Comparison of ENCODE assay signal across 8 cellular contexts in genomic region chrX:9785252-9785943, GRCh38. TPM values are rescaled to one million over a fixed set of nuclear protein-coding genes. Genes with fewer than 3 reads are reported as not detected.
A peak's percentile ranks its signal among the peaks of the same experiment; 100 is the strongest.
DNase-seq lines count a peak whose midpoint lies in the region; ATAC-seq and TF ChIP-seq lines count a peak whose summit lies in the region.

No MANE protein-coding gene starts in this region.

- H3K4me1 Mint-ChIP-seq in Caco-2 (ENCODE audit: low read depth, unreplicated experiment), result peaks cover 9% of the 10 kb centered on the region

- CTCF ChIA-PET in Caco-2 (lab: Charles Lee), result no interaction called here
- CTCF ChIA-PET in PC-3 (lab: Charles Lee), result no interaction called here

- no peaks in the 10 kb centered on the region for H3K27me3 Mint-ChIP-seq in Caco-2 (ENCODE audit: insufficient read depth, unreplicated experiment)

- WGBS in right cardiac atrium, result 10% methylated on average over 57 of the region's 58 CpGs
- WGBS in ovary, 3 donors, result 14 to 25% (median 18%) methylated on average over 41 to 58 of the region's 58 CpGs

- H3F3A ChIP-seq in PC-3 (ENCODE audit: low read length, unreplicated experiment), result no peaks in the 10 kb centered on the region

- no peak overlapping the region for H3K27ac ChIP-seq in PC-3 (ENCODE audit: low read length)
- no peak overlapping the region for H3K27ac ChIP-seq in right cardiac atrium (ENCODE audit: low read length)
- H3K27ac ChIP-seq in ovary, result peak overlapping the region; percentile 49 to 75

- H3K79me2 ChIP-seq in PC-3 (ENCODE audit: low read length), result peaks cover 32% of the 10 kb centered on the region

- H3K9me2 ChIP-seq in PC-3 (replicated peaks; ENCODE audit: low read length), result no peaks in the 10 kb centered on the region

- H3K4me3 ChIP-seq in Caco-2 (ENCODE audit: low read depth, low read length) (peak overlapping the region; percentile 70), PC-3 (ENCODE audit: low read length) (peak overlapping the region; percentile 70), right cardiac atrium (ENCODE audit: low read length) (peak overlapping the region; percentile 90), ovary (peak overlapping the region; percentile 38)

- peaks cover 14% of the 10 kb centered on the region for H3K4me1 ChIP-seq in Caco-2
- peaks cover 33% of the 10 kb centered on the region for H3K4me1 ChIP-seq in PC-3 (ENCODE audit: insufficient read depth, low read length)
- no peaks in the 10 kb centered on the region for H3K4me1 ChIP-seq in right cardiac atrium (ENCODE audit: control insufficient read depth, insufficient read depth, low read length)
- peaks cover 6% of the 10 kb centered on the region for H3K4me1 ChIP-seq in ovary (ENCODE audit: insufficient read depth)

- TF ChIP-seq EP300 in ovary (IDR thresholded peaks at IDR 0.05), result no peak

- ATAC-seq in PC-3 (0 out of 2 replicates have a peak, but pooled peaks have one; percentile 8), right cardiac atrium (peak in 1 of 2 donors; percentile 31), GM19324 (IDR thresholded peaks at IDR 0.05; ENCODE audit: low FRiP score, unreplicated experiment) (no peak), HG02588 (IDR thresholded peaks at IDR 0.05; ENCODE audit: unreplicated experiment) (no peak)

- no peaks in the 10 kb centered on the region for H4K20me1 ChIP-seq in PC-3 (ENCODE audit: low read length)

- no TSS peak for BruUV-seq in Caco-2 (replicated peaks; lab: Mats Ljungman, UMichigan)
- BruUV-seq in PC-3 (replicated peaks; lab: Mats Ljungman, UMichigan), result no TSS peak

- TF ChIP-seq CTCF in Caco-2 (IDR thresholded peaks at IDR 0.05; ENCODE audit: insufficient read depth in 1 of 2, low read depth in 1 of 2, low read length in 1 of 2, severe bottlenecking in 1 of 2, unreplicated experiment in 1 of 2) (no peak), PC-3 (conservative IDR thresholded peaks at IDR 0.05; ENCODE audit: low read depth, low read length) (no peak), ovary (IDR thresholded peaks at IDR 0.05) (no peak), GM10266 (IDR thresholded peaks at IDR 0.05; ENCODE audit: control insufficient read depth, insufficient read depth, low read depth, missing control alignments) (no peak)

- peak overlapping the region; percentile 86 for H3K4me2 ChIP-seq in PC-3 (ENCODE audit: low read length)

- H3K36me3 Mint-ChIP-seq in Caco-2 (ENCODE audit: insufficient read depth, unreplicated experiment), result no peaks in the 10 kb centered on the region

- H3K27ac Mint-ChIP-seq in Caco-2 (ENCODE audit: unreplicated experiment), result no peak overlapping the region

- TF ChIP-seq POLR2A in ovary (IDR thresholded peaks at IDR 0.05), result no peak

- H3K4me3 Mint-ChIP-seq in Caco-2 (ENCODE audit: unreplicated experiment), result peak overlapping the region; percentile 54

- no peak overlapping the region; the same call in 1 of the 2 replicates for H3K9ac ChIP-seq in PC-3 (ENCODE audit: low read length)

- H3K9me3 Mint-ChIP-seq in Caco-2 (ENCODE audit: unreplicated experiment), result no peaks in the 10 kb centered on the region

- H3K36me3 ChIP-seq in Caco-2 (ENCODE audit: control insufficient read depth, insufficient read depth, low read length), result no peaks in the 10 kb centered on the region; the same call in 1 of the 2 replicates
- H3K36me3 ChIP-seq in PC-3 (ENCODE audit: low read depth, low read length), result no peaks in the 10 kb centered on the region
- no peaks in the 10 kb centered on the region for H3K36me3 ChIP-seq in ovary

- H3K27me3 ChIP-seq in Caco-2 (replicated peaks; ENCODE audit: control insufficient read depth, insufficient read depth, low read length), result no peaks in the 10 kb centered on the region
- H3K27me3 ChIP-seq in PC-3 (ENCODE audit: low read length), result no peaks in the 10 kb centered on the region
- no peaks in the 10 kb centered on the region for H3K27me3 ChIP-seq in right cardiac atrium (ENCODE audit: control insufficient read depth, insufficient read depth)
- no peaks in the 10 kb centered on the region for H3K27me3 ChIP-seq in ovary

- peak overlapping the region; percentile 81 for H2AFZ ChIP-seq in PC-3 (ENCODE audit: low read length)

- intact Hi-C loops in Caco-2 (cut with micrococcal nuclease; ENCODE audit: unreplicated experiment) (no loop called here), PC-3 (cut with micrococcal nuclease) (loop anchor here (5.0 to 10.0 kb wide), 2 partner anchors 59 to 87 kb away; no protein-coding TSS in a partner anchor), right cardiac atrium (cut with DNase I) (no loop called here), ovary (cut with DNase I) (loop anchor here in 1 of 4 donors (10.0 kb wide), 1 partner anchor 339 kb away; no protein-coding TSS in a partner anchor)

- DNase-seq in Caco-2 (no peak), PC-3 (peak; percentile 4), right cardiac atrium (no peak), ovary (peak in 2 of 5 donors; percentile 30 to 43), GM10266 (ENCODE audit: extremely low spot score) (no peak)
- DNase-seq in stimulated activated naive CD4-positive, alpha-beta T cell treated with Interleukin-2 at 50 U/mL for 16 hours (lab: John Stamatoyannopoulos, UW), result no peak

- H3K9me3 ChIP-seq in Caco-2, result no peaks in the 10 kb centered on the region
- no peaks in the 10 kb centered on the region for H3K9me3 ChIP-seq in PC-3 (ENCODE audit: low read length)
- H3K9me3 ChIP-seq in right cardiac atrium (ENCODE audit: control insufficient read depth, low read length), result no peaks in the 10 kb centered on the region
- no peaks in the 10 kb centered on the region for H3K9me3 ChIP-seq in ovary

- POLR2A ChIA-PET in Caco-2 (lab: Charles Lee) (interaction anchor here (1.0 to 1.3 kb wide), 2 partner anchors 13 to 57 kb away, joined by 3 to 4 read pairs; no protein-coding TSS in a partner anchor), PC-3 (lab: Charles Lee; ENCODE audit: unreplicated experiment) (no interaction called here)

RNA-seq across cellular contexts. Expression of gene SHROOM2, which starts 0.8 kb away (rescaled TPM):
- 12.7 and 14.2 TPM in 2 replicates for total RNA-seq in Caco-2 (2022)
- total RNA-seq in PC-3 (2014; rRNA removed), result 6.5 and 8.6 TPM in 2 replicates
- total RNA-seq in right cardiac atrium, result 1 to 10 TPM; 1.9 to 4.0 (median 2.6) TPM
- 0.66 TPM for polyA plus RNA-seq in right cardiac atrium
- total RNA-seq in ovary, result 10 to 100 TPM; 10.0 to 16.8 (median 12.2) TPM
- 1 to 10 TPM; 7.6 to 9.7 TPM for polyA plus RNA-seq in ovary

RNA-seq across cellular contexts. Expression of gene GPR143, which starts 19.8 kb away (rescaled TPM):
- total RNA-seq in Caco-2 (2022), result 4.6 and 8.0 TPM in 2 replicates
- 0.47 and 0.52 TPM in 2 replicates for total RNA-seq in PC-3 (2014; rRNA removed)
- under 1 TPM in 3 of 4 donors, not detected in 1; 0.20 to 0.28 (median 0.25) TPM for total RNA-seq in right cardiac atrium
- polyA plus RNA-seq in right cardiac atrium, result 0.14 TPM
- 1 to 10 TPM; 1.4 to 4.7 (median 3.4) TPM for total RNA-seq in ovary
- 1 to 10 TPM; 3.5 to 4.2 TPM for polyA plus RNA-seq in ovary

Comparison
In these comparisons a context has a peak if more than half of its experiments do, and no peak if none do; other contexts are left out.
1. H3K4me3 ChIP-seq: peak in every context shown above with its lines; median percentile 90 in right cardiac atrium; 70 in Caco-2; 70 in PC-3; 38 in ovary.
2. H3K27ac ChIP-seq: peak in ovary (2 of 2); none in PC-3 (single experiment) and right cardiac atrium (single experiment).